ENCODE assay signal across 15 cellular contexts in the genomic region with DNA sequence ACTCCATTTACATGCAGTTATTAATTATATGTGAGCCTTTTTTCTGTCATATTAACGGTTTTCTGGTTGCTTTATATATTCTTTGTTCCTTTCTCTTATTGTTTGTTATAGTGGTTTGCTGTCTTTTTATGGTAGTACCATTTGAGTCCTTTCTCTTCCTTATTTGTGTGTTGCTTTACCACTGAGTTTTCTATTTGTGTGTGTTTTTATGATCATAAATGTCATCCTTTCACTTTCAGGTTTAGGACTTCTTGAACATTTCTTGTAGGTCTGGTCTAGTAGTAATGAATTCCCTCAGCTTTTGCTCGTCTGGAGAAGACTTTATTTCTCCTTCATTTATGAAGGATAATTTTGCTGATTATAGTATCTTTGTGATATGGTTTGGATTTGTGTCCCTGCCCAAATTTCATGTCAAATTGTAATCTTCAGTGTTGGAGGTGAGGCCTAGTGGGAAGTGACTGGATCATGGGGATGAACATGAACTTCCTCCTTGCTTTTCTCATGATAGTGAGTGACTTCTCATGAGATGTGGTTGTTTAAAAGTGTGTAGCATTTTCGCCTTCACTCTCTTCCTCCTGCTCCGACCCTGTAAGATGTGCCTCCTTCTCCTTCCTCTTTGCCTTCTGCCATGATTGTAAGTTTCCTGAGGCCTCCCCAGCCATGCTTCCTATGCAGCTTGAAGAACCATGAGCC. TPM values are rescaled to one million over a fixed set of nuclear protein-coding genes. Genes with fewer than 3 reads are reported as not detected.
DNase-seq lines count a peak whose midpoint lies in the region; ATAC-seq lines count a peak whose summit lies in the region.
"Had no signal": no experiment of that assay in that cellular context is flagged by ENCODE, and none has a peak within 500 bp of the region (broad histone marks: within the 10 kb centered on the region; RNA-seq: fewer than 3 reads in every experiment).

No MANE protein-coding gene starts in this region.

- H3K4me3 ChIP-seq in CD4-positive, CD25-positive, alpha-beta regulatory T cell (ENCODE audit: low read depth, low read length): no peak overlapping the region
- H3K4me3 ChIP-seq: BLaER1 treated with 17β-estradiol and CSF1 and Interleukin-3, amounts not matched to agents 10 nM and 100 nM; dorsolateral prefrontal cortex; thyroid gland had no signal

- H3K27ac ChIP-seq in CD4-positive, CD25-positive, alpha-beta regulatory T cell (ENCODE audit: insufficient read depth, low read length, poor library complexity, severe bottlenecking): no peak overlapping the region
- H3K27ac ChIP-seq: BLaER1 treated with 17β-estradiol and CSF1 and Interleukin-3, amounts not matched to agents 10 nM and 100 nM; dorsolateral prefrontal cortex; thyroid gland had no signal

- H3K4me1 Mint-ChIP-seq in CD4-positive, CD25-positive, alpha-beta regulatory T cell: peaks cover 51 to 75% (median 58%) of the 10 kb centered on the region in 4 donors

- peaks cover 81% of the 10 kb centered on the region for H3K36me3 Mint-ChIP-seq in CD4-positive, CD25-positive, alpha-beta regulatory T cell

- peaks cover 6 to 12% of the 10 kb centered on the region in 2 experiments for H3K9me3 ChIP-seq in CD4-positive, CD25-positive, alpha-beta regulatory T cell (ENCODE audit: control insufficient read depth in 2 of 2, low read length in 2 of 2)
- H3K9me3 ChIP-seq: thyroid gland had no signal

- peaks cover 91% of the 10 kb centered on the region for H3K36me3 ChIP-seq in CD4-positive, CD25-positive, alpha-beta regulatory T cell (ENCODE audit: control insufficient read depth, insufficient read depth, low read length)

- H3K27ac Mint-ChIP-seq in CD4-positive, CD25-positive, alpha-beta regulatory T cell: peak overlapping the region in 2 of 3 donors; percentile 13 to 53

- H3K4me3 Mint-ChIP-seq in CD4-positive, CD25-positive, alpha-beta regulatory T cell: peak overlapping the region in 2 of 4 donors; percentile 3 to 40
- H3K4me3 Mint-ChIP-seq: neural crest cell had no signal

- no peaks in the 10 kb centered on the region for H3K27me3 ChIP-seq in CD4-positive, CD25-positive, alpha-beta regulatory T cell (ENCODE audit: control insufficient read depth, insufficient read depth, low read length)
- H3K27me3 ChIP-seq: BLaER1 treated with 17β-estradiol and CSF1 and Interleukin-3, amounts not matched to agents 10 nM and 100 nM; dorsolateral prefrontal cortex; thyroid gland had no signal

- no peaks in the 10 kb centered on the region for H3K27me3 Mint-ChIP-seq in CD4-positive, CD25-positive, alpha-beta regulatory T cell

- DNase-seq in CD4-positive, CD25-positive, alpha-beta regulatory T cell: peak in 1 of 3 donors; percentile 8
- DNase-seq in HPDE6-E6E7 (ENCODE audit: extremely low spot score) (no peak), HT-29 (ENCODE audit: low spot score) (no peak), ureter (ENCODE audit: low spot score) (no peak)
- DNase-seq in activated CD8-positive, alpha-beta memory T cell treated with anti-CD3 and anti-CD28 coated beads for 24 hours: no peak
- DNase-seq: dorsolateral prefrontal cortex; NCI-H2171 treated with DMSO at 0.1 percent for 48 hours; stimulated activated CD4-positive, alpha-beta T cell treated with anti-CD3 and anti-CD28 coated beads, Interleukin-1b, Interleukin-23, amount 100 ng/mL, for 48 hours; thyroid gland had no signal

- ATAC-seq in CD4-positive, CD25-positive, alpha-beta regulatory T cell (ENCODE audit: low read depth in 2 of 2): no peak
- peak; percentile 89 for ATAC-seq in GM18868 (IDR thresholded peaks at IDR 0.05; ENCODE audit: unreplicated experiment)
- peak; percentile 69 for ATAC-seq in HG02588 (IDR thresholded peaks at IDR 0.05; ENCODE audit: unreplicated experiment)
- ATAC-seq in HG03520 (IDR thresholded peaks at IDR 0.05; ENCODE audit: unreplicated experiment): peak; percentile 73
- ATAC-seq: SK-N-SH treated with all-trans-retinoic acid at 6 μM for 48 hours had no signal

- H3K9me3 Mint-ChIP-seq in CD4-positive, CD25-positive, alpha-beta regulatory T cell: peaks cover 0 to 31% (median 11%) of the 10 kb centered on the region in 7 donors

- H3K4me1 ChIP-seq in CD4-positive, CD25-positive, alpha-beta regulatory T cell (ENCODE audit: control insufficient read depth, insufficient read depth, low read length, poor library complexity, severe bottlenecking): peaks cover 15% of the 10 kb centered on the region
- H3K4me1 ChIP-seq: thyroid gland had no signal

RNA-seq across cellular contexts. Expression of gene GCC2, which starts 11.5 kb away (rescaled TPM):
- total RNA-seq in CD4-positive, CD25-positive, alpha-beta regulatory T cell: 100 TPM
- polyA plus RNA-seq in CD4-positive, CD25-positive, alpha-beta regulatory T cell: 10 to 100 TPM; 36.7 to 43.7 (median 42.1) TPM
- total RNA-seq in HT-29 (2014; rRNA removed; shearing (Covaris generic)): 12.7 and 16.6 TPM in 2 replicates
- total RNA-seq in ureter: 84.4 TPM

Comparison
In these comparisons a context has a peak if more than half of its experiments do, and no peak if none do; other contexts are left out.
1. ATAC-seq: peak in GM18868 (single experiment), HG02588 (single experiment) and HG03520 (single experiment); none in CD4-positive, CD25-positive, alpha-beta regulatory T cell (0 of 2).